ENCODE assay signal across 24 cellular contexts in the genomic region with DNA sequence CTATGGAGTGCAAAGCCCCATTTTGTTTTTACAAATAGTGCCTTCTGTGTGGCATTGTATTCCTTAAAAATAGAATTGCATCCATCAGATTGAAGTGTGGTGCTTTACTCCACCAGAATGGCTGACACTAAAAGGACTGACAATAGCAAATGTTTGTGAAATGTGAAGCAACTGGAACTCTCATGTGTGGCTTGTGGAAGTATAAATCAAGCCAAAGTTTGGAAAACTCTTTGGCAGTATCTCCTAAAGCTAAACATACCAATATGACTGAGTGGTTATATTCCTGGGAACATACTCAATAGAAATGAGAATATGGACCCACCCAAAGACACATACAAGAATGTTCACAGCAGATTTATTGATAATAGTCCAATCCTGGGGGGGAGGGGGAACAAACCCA.
"Had no signal": no experiment of that assay in that cellular context is flagged by ENCODE, and none has a peak within 500 bp of the region (broad histone marks: within the 10 kb centered on the region; RNA-seq: fewer than 3 reads in every experiment).

No MANE protein-coding gene starts in this region.

- H3K4me2 ChIP-seq: neural progenitor cell had no signal

- H3K9me3 ChIP-seq: esophagus squamous epithelium, upper lobe of right lung had no signal

- H3K36me3 Mint-ChIP-seq: activated CD4-positive, alpha-beta memory T cell treated with anti-CD3 and anti-CD28 coated beads for 36 hours; activated naive CD8-positive, alpha-beta T cell treated with anti-CD3 and anti-CD28 coated beads, Interleukin-2, amount 10 ng/mL, durations not matched to agents 7 days and 5 days; memory B cell; naive B cell; neural progenitor cell had no signal

- H3K27ac ChIP-seq: esophagus squamous epithelium, neural progenitor cell, upper lobe of right lung had no signal

- H3K27me3 ChIP-seq: esophagus squamous epithelium, neural progenitor cell, upper lobe of right lung had no signal

- H3K4me3 Mint-ChIP-seq: activated B cell treated with CpG ODN at 0.5 μM for 24 hours; activated CD4-positive, alpha-beta memory T cell treated with anti-CD3 and anti-CD28 coated beads for 36 hours; activated naive CD4-positive, alpha-beta T cell treated with anti-CD3 and anti-CD28 coated beads for 36 hours; activated naive CD8-positive, alpha-beta T cell treated with anti-CD3 and anti-CD28 coated beads, Interleukin-2, amount 10 ng/mL, durations not matched to agents 7 days and 5 days; activated T-cell treated with anti-CD3 and anti-CD28 coated beads, Interleukin-2, amount 50 U/mL, for 72 hours; endodermal cell; memory B cell; naive B cell; neural progenitor cell; T-helper 17 cell had no signal

- H3K4me3 ChIP-seq: esophagus squamous epithelium, neural progenitor cell, upper lobe of right lung had no signal

- H3K27ac Mint-ChIP-seq: activated B cell treated with CpG ODN at 0.5 μM for 24 hours; activated CD4-positive, alpha-beta memory T cell treated with anti-CD3 and anti-CD28 coated beads for 36 hours; activated naive CD4-positive, alpha-beta T cell treated with anti-CD3 and anti-CD28 coated beads for 36 hours; activated naive CD8-positive, alpha-beta T cell treated with anti-CD3 and anti-CD28 coated beads, Interleukin-2, amount 10 ng/mL, durations not matched to agents 7 days and 5 days; activated T-cell treated with anti-CD3 and anti-CD28 coated beads, Interleukin-2, amount 50 U/mL, for 72 hours; endodermal cell; memory B cell; naive B cell; neural progenitor cell; T-helper 17 cell had no signal

- DNase-seq: activated B cell treated with CpG ODN at 0.5 μM for 24 hours; activated CD4-positive, alpha-beta memory T cell treated with anti-CD3 and anti-CD28 coated beads for 36 hours; activated CD4-positive, alpha-beta T cell treated with anti-CD3 and anti-CD28 coated beads for 4 hours; activated effector memory CD4-positive, alpha-beta T cell treated with Interleukin-2 at 50 U/mL for 16 hours; activated naive CD4-positive, alpha-beta T cell treated with anti-CD3 and anti-CD28 coated beads for 36 hours; activated naive CD8-positive, alpha-beta T cell treated with anti-CD3 and anti-CD28 coated beads, Interleukin-2, amount 10 ng/mL, durations not matched to agents 7 days and 5 days; activated T-cell treated with anti-CD3 and anti-CD28 coated beads, Interleukin-2, amount 50 U/mL, for 72 hours; amniotic stem cell; cortex of kidney; endodermal cell; esophagus squamous epithelium; foreskin melanocyte; glutamatergic neuron; hypothalamus; naive B cell; retina; stimulated activated CD4-positive, alpha-beta T cell treated with anti-CD3 and anti-CD28 coated beads, Interleukin-12 subunit alpha, Interleukin-12 subunit beta, amount 100 ng/mL, for 4 hours; stimulated activated CD4-positive, alpha-beta T cell treated with anti-CD3 and anti-CD28 coated beads, Interleukin-4, amount 100 ng/mL, for 4 hours; stimulated activated naive CD8-positive, alpha-beta T cell treated with anti-CD3 and anti-CD28 coated beads, Interleukin-15, Interleukin-2, amounts not matched to agents 100 U/mL and 50 U/mL, for 24 hours; SW 1271; T-helper 17 cell; upper lobe of right lung had no signal

- H3K9me3 Mint-ChIP-seq: activated CD4-positive, alpha-beta memory T cell treated with anti-CD3 and anti-CD28 coated beads for 36 hours; activated naive CD4-positive, alpha-beta T cell treated with anti-CD3 and anti-CD28 coated beads for 36 hours; activated naive CD8-positive, alpha-beta T cell treated with anti-CD3 and anti-CD28 coated beads, Interleukin-2, amount 10 ng/mL, durations not matched to agents 7 days and 5 days; activated T-cell treated with anti-CD3 and anti-CD28 coated beads, Interleukin-2, amount 50 U/mL, for 72 hours; endodermal cell; neural progenitor cell had no signal

- ATAC-seq: activated T-cell treated with anti-CD3 and anti-CD28 coated beads, Interleukin-2, amount 50 U/mL, for 72 hours; stimulated activated naive CD8-positive, alpha-beta T cell treated with anti-CD3 and anti-CD28 coated beads, Interleukin-15, Interleukin-2, amounts not matched to agents 100 U/mL and 50 U/mL, for 24 hours; T-helper 17 cell; upper lobe of right lung had no signal

- H3K9ac ChIP-seq: neural progenitor cell had no signal

- H2AFZ ChIP-seq: neural progenitor cell had no signal

- H3K4me1 Mint-ChIP-seq: activated B cell treated with CpG ODN at 0.5 μM for 24 hours; activated naive CD8-positive, alpha-beta T cell treated with anti-CD3 and anti-CD28 coated beads, Interleukin-2, amount 10 ng/mL, durations not matched to agents 7 days and 5 days; memory B cell; neural progenitor cell; T-helper 17 cell had no signal

- H3K4me1 ChIP-seq: neural progenitor cell had no signal

- H3K36me3 ChIP-seq: esophagus squamous epithelium, neural progenitor cell, upper lobe of right lung had no signal
